In genomic region chr2:128520787-128521186, GRCh38 we compare ENCODE assay signal across 9 cellular contexts.
DNase-seq lines count a peak whose midpoint lies in the region; ATAC-seq and FAIRE-seq lines count a peak whose summit lies in the region.
"Had no signal": no experiment of that assay in that cellular context is flagged by ENCODE, and none has a peak within 500 bp of the region (broad histone marks: within the 10 kb centered on the region; RNA-seq: fewer than 3 reads in every experiment).

No MANE protein-coding gene starts in this region.

- H3K9me3 Mint-ChIP-seq in CD4-positive, CD25-positive, alpha-beta regulatory T cell: peaks cover 0 to 2% (median 0%) of the 10 kb centered on the region in 7 donors
- H3K9me3 Mint-ChIP-seq in activated T-cell treated with anti-CD3 and anti-CD28 coated beads, Interleukin-2, amount 50 U/mL, for 72 hours: no peaks in the 10 kb centered on the region

- H3K27ac ChIP-seq in CD4-positive, CD25-positive, alpha-beta regulatory T cell (ENCODE audit: insufficient read depth, low read length, poor library complexity, severe bottlenecking): no peak overlapping the region
- H3K27ac ChIP-seq: skin epidermis had no signal

- H3K4me3 ChIP-seq in CD4-positive, CD25-positive, alpha-beta regulatory T cell (ENCODE audit: low read depth, low read length): no peak overlapping the region
- H3K4me3 ChIP-seq: skin epidermis had no signal

- no peaks in the 10 kb centered on the region for H3K9me3 ChIP-seq in CD4-positive, CD25-positive, alpha-beta regulatory T cell (ENCODE audit: control insufficient read depth in 2 of 2, low read length in 2 of 2)

- peaks cover 6% of the 10 kb centered on the region for H3K27me3 Mint-ChIP-seq in CD4-positive, CD25-positive, alpha-beta regulatory T cell
- peaks cover 14% of the 10 kb centered on the region for H3K27me3 Mint-ChIP-seq in activated T-cell treated with anti-CD3 and anti-CD28 coated beads, Interleukin-2, amount 50 U/mL, for 72 hours (ENCODE audit: low read depth)

- no peaks in the 10 kb centered on the region for H3K36me3 Mint-ChIP-seq in CD4-positive, CD25-positive, alpha-beta regulatory T cell
- H3K36me3 Mint-ChIP-seq in activated T-cell treated with anti-CD3 and anti-CD28 coated beads, Interleukin-2, amount 50 U/mL, for 72 hours (ENCODE audit: insufficient read depth in 2 of 2): peaks cover 0 to 1% of the 10 kb centered on the region in 2 donors

- H3K4me1 Mint-ChIP-seq in CD4-positive, CD25-positive, alpha-beta regulatory T cell: no peaks in the 10 kb centered on the region
- H3K4me1 Mint-ChIP-seq in activated T-cell treated with anti-CD3 and anti-CD28 coated beads, Interleukin-2, amount 50 U/mL, for 72 hours (ENCODE audit: low read depth): peaks cover 18% of the 10 kb centered on the region

- H3K4me3 Mint-ChIP-seq in CD4-positive, CD25-positive, alpha-beta regulatory T cell: no peak overlapping the region
- H3K4me3 Mint-ChIP-seq in activated T-cell treated with anti-CD3 and anti-CD28 coated beads, Interleukin-2, amount 50 U/mL, for 72 hours: peak overlapping the region in 1 of 2 donors; percentile 37

- FAIRE-seq in GM19239 (lab: Jason Lieb, UNC): no peak

- H3K27ac Mint-ChIP-seq in CD4-positive, CD25-positive, alpha-beta regulatory T cell: no peak overlapping the region
- H3K27ac Mint-ChIP-seq in activated T-cell treated with anti-CD3 and anti-CD28 coated beads, Interleukin-2, amount 50 U/mL, for 72 hours: no peak overlapping the region

- no peaks in the 10 kb centered on the region for H3K27me3 ChIP-seq in CD4-positive, CD25-positive, alpha-beta regulatory T cell (ENCODE audit: control insufficient read depth, insufficient read depth, low read length)

- DNase-seq in CD4-positive, CD25-positive, alpha-beta regulatory T cell: peak in 1 of 3 donors; percentile 37
- peak; percentile 43 for DNase-seq in GM19239 (ENCODE audit: insufficient read length, low spot score)
- peak; percentile 70 to 81 for DNase-seq in activated T-cell treated with anti-CD3 and anti-CD28 coated beads, Interleukin-2, amount 50 U/mL, for 72 hours
- DNase-seq in MV-4-11 (lab: John Stamatoyannopoulos, UW): no peak
- DNase-seq in T1000 (lab: John Stamatoyannopoulos, UW): no peak
- no peak for DNase-seq in activated gamma-delta T cell treated with Interleukin-2 at 50 U/mL for 16 hours
- DNase-seq in OCI-M1 (lab: John Stamatoyannopoulos, UW): no peak

- no peaks in the 10 kb centered on the region for H3K36me3 ChIP-seq in CD4-positive, CD25-positive, alpha-beta regulatory T cell (ENCODE audit: control insufficient read depth, insufficient read depth, low read length)

- H3K4me1 ChIP-seq in CD4-positive, CD25-positive, alpha-beta regulatory T cell (ENCODE audit: control insufficient read depth, insufficient read depth, low read length, poor library complexity, severe bottlenecking): no peaks in the 10 kb centered on the region

- ATAC-seq in CD4-positive, CD25-positive, alpha-beta regulatory T cell (ENCODE audit: low read depth in 2 of 2): peak; percentile 28 to 29
- ATAC-seq in HG03064 (IDR thresholded peaks at IDR 0.05; ENCODE audit: low read depth, unreplicated experiment): peak; percentile 84
- peak; percentile 91 to 92 for ATAC-seq in activated T-cell treated with anti-CD3 and anti-CD28 coated beads, Interleukin-2, amount 50 U/mL, for 72 hours (replicated peaks in 1 of 2)

Comparison
In these comparisons a context has a peak if more than half of its experiments do, and no peak if none do; other contexts are left out.
1. ATAC-seq: peak in every context shown above with its lines; median percentile 92 in activated T-cell treated with anti-CD3 and anti-CD28 coated beads, Interleukin-2, amount 50 U/mL, for 72 hours; 84 in HG03064; 28 in CD4-positive, CD25-positive, alpha-beta regulatory T cell.
2. DNase-seq: peak in GM19239 (single experiment) and activated T-cell treated with anti-CD3 and anti-CD28 coated beads, Interleukin-2, amount 50 U/mL, for 72 hours (2 of 2); none in MV-4-11 (single experiment), T1000 (single experiment), activated gamma-delta T cell treated with Interleukin-2 at 50 U/mL for 16 hours (single experiment) and OCI-M1 (single experiment).